1 cellular context compared by ENCODE assay signal in the genomic region with DNA sequence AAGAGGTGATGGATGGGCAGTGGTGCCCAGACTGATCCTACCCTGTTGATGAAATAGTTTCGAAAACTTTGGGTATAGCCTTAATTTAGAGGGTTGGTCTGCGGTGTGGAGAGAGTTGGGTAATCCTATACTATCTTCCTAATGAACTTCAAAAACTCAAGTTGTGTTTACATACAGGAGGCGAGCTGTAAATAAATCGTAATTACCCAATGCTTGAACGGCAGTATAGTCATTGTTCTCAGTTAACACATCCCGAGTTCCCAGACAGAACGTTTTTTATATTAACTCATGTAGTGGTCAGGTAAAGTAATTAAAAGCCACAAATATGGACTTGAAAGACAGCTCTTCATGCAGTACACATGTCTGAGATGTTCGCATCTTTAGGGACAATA.
TF ChIP-seq lines count a peak whose summit lies in the region.

No MANE protein-coding gene starts in this region.

TF ChIP-seq in GM23338, 12 proteins besides CTCF, POLR2A, EP300 and RAD21 (continued from another document):
- TF ChIP-seq ZNF462 (CRISPR knock-in tag; IDR thresholded peaks at IDR 0.05) (no peak), EZH2phosphoT487 (IDR thresholded peaks at IDR 0.05; ENCODE audit: unreplicated experiment) (no peak)
